In the genomic region with DNA sequence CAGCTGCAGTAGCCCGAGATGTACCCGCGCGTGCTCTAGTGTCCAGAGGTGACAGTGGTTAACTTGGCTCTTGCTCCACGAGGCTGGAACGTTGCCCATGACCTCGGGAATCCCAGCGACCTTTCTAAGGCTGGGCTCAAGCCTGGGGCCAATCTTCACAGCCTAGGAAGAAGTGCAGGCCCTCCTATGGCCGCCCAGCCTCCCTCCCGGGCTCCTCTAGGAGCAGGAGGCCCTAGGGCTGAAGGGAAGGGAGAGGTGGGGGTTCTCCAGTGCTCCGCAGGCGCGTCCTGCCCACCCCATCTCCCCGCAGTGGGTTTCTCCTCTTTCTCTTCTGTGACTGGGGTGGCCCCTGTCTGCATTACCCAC, we compare ENCODE assay signal across 1 cellular context.
TF ChIP-seq lines count a peak whose summit lies in the region.

No MANE protein-coding gene starts in this region.

TF ChIP-seq in H1, 55 proteins besides CTCF, POLR2A, EP300 and RAD21:
- TF ChIP-seq MAFK (IDR thresholded peaks at IDR 0.05; ENCODE audit: low read depth, low read length) (no peak), ZNF274 (IDR thresholded peaks at IDR 0.05; ENCODE audit: borderline replicate concordance, extremely low read depth, low read length) (no peak), EZH2 (IDR thresholded peaks at IDR 0.05; ENCODE audit: low read depth, low read length, severe bottlenecking) (peak; percentile 73), POU5F1 (IDR thresholded peaks at IDR 0.05; ENCODE audit: low read depth, low read length) (no peak), SUZ12 (IDR thresholded peaks at IDR 0.05; ENCODE audit: low read length) (peak; percentile 72; the same call in 1 of the 2 replicates), RNF2 (IDR thresholded peaks at IDR 0.05; ENCODE audit: borderline replicate concordance, low read depth, low read length, missing control alignments, poor library complexity, severe bottlenecking) (peak; percentile 61), NRF1 (IDR thresholded peaks at IDR 0.05; ENCODE audit: low read depth, low read length) (no peak), RBBP5 (IDR thresholded peaks at IDR 0.05; ENCODE audit: borderline replicate concordance, low read depth, low read length) (no peak), HDAC2 (IDR thresholded peaks at IDR 0.05; ENCODE audit: borderline replicate concordance in 1 of 2, low read depth in 2 of 2, low read length in 2 of 2) (no peak)
- TF ChIP-seq, protein P1, sequence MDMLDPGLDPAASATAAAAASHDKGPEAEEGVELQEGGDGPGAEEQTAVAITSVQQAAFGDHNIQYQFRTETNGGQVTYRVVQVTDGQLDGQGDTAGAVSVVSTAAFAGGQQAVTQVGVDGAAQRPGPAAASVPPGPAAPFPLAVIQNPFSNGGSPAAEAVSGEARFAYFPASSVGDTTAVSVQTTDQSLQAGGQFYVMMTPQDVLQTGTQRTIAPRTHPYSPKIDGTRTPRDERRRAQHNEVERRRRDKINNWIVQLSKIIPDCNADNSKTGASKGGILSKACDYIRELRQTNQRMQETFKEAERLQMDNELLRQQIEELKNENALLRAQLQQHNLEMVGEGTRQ (IDR thresholded peaks at IDR 0.05; ENCODE audit: low read length): no peak
